ENCODE assay signal across 17 cellular contexts in genomic region chr11:60972182-60973030, GRCh38. TPM values are rescaled to one million over a fixed set of nuclear protein-coding genes. Genes with fewer than 3 reads are reported as not detected.
DNase-seq lines count a peak whose midpoint lies in the region; ATAC-seq and TF ChIP-seq lines count a peak whose summit lies in the region.
"Had no signal": no experiment of that assay in that cellular context is flagged by ENCODE, and none has a peak within 500 bp of the region (broad histone marks: within the 10 kb centered on the region; RNA-seq: fewer than 3 reads in every experiment).

No MANE protein-coding gene starts in this region.

- CTCF ChIA-PET in CD4-positive, alpha-beta T cell (lab: Charles Lee): interaction anchor here (1.4 to 2.5 kb wide), 3 partner anchors 22 to 215 kb away, joined by 5 to 16 read pairs (median 6); no protein-coding TSS in a partner anchor

- POLR2A ChIA-PET in CD4-positive, alpha-beta T cell (lab: Charles Lee): interaction anchor here (1.3 to 1.8 kb wide), 4 partner anchors 21 to 188 kb away, joined by 3 to 8 read pairs (median 4); partner anchors contain the start of gene VPS37C

- H3K4me3 ChIP-seq in colonic mucosa (peak overlapping the region; percentile 16), rectal smooth muscle tissue (ENCODE audit: low read length) (peak overlapping the region; percentile 47)
- H3K4me3 ChIP-seq: dorsolateral prefrontal cortex, K562, smooth muscle cell had no signal

- peaks cover 44% of the 10 kb centered on the region for H3K4me1 Mint-ChIP-seq in CD4-positive, alpha-beta T cell (ENCODE audit: low read depth)
- H3K4me1 Mint-ChIP-seq: WTC11 had no signal

- DNase-seq in CD4-positive, alpha-beta T cell: peak in 2 of 10 experiments; percentile 44 to 45
- DNase-seq in UCSD-AML1 (lab: John Stamatoyannopoulos, UW; ENCODE audit: unreplicated experiment) (peak; percentile 58), colonic mucosa (no peak), SHP77 treated with DMSO at 0.1 percent for 48 hours (lab: John Stamatoyannopoulos, UW) (no peak), SW480 (ENCODE audit: low spot score) (no peak)
- DNase-seq: AML-193, dorsolateral prefrontal cortex, NCI-H187 had no signal

- no peaks in the 10 kb centered on the region for H3K27me3 ChIP-seq in CD4-positive, alpha-beta T cell (ENCODE audit: control insufficient read depth, insufficient read depth, low read length)
- no peaks in the 10 kb centered on the region for H3K27me3 ChIP-seq in colonic mucosa
- H3K27me3 ChIP-seq in rectal smooth muscle tissue (ENCODE audit: control insufficient read depth, insufficient read depth, low read length): no peaks in the 10 kb centered on the region
- H3K27me3 ChIP-seq: dorsolateral prefrontal cortex, gastroesophageal sphincter had no signal

- peak overlapping the region; percentile 93 for H3K27ac ChIP-seq in CD4-positive, alpha-beta T cell (ENCODE audit: low read depth, low read length)
- H3K27ac ChIP-seq in colonic mucosa (peak overlapping the region; percentile 21), rectal smooth muscle tissue (ENCODE audit: low read depth, low read length) (no peak overlapping the region)
- H3K27ac ChIP-seq: dorsolateral prefrontal cortex, gastroesophageal sphincter, neutrophil had no signal

- H3K9ac ChIP-seq in colonic mucosa (ENCODE audit: low read depth in 2 of 2, low read length in 2 of 2) (peak overlapping the region in 1 of 2 donors; percentile 31), rectal smooth muscle tissue (ENCODE audit: low read length) (peak overlapping the region; percentile 42)

- intact Hi-C loops in CD4-positive, alpha-beta T cell (cut with DNase I, micrococcal nuclease): no loop called here
- intact Hi-C loops in colonic mucosa (cut with DNase I): no loop called here

- peak overlapping the region; percentile 90 for H3K4me3 Mint-ChIP-seq in CD4-positive, alpha-beta T cell
- H3K4me3 Mint-ChIP-seq: WTC11 had no signal

- H3K9me3 Mint-ChIP-seq in CD4-positive, alpha-beta T cell: no peaks in the 10 kb centered on the region

- H3K36me3 Mint-ChIP-seq in CD4-positive, alpha-beta T cell (ENCODE audit: low read depth): peaks cover 57% of the 10 kb centered on the region

- H3K4me1 ChIP-seq in colonic mucosa (no peaks in the 10 kb centered on the region), rectal smooth muscle tissue (ENCODE audit: control insufficient read depth, insufficient read depth, low read length) (no peaks in the 10 kb centered on the region)

- peak overlapping the region; percentile 94 for H3K27ac Mint-ChIP-seq in CD4-positive, alpha-beta T cell
- H3K27ac Mint-ChIP-seq: WTC11 had no signal

- no peaks in the 10 kb centered on the region for H3K27me3 Mint-ChIP-seq in CD4-positive, alpha-beta T cell

- ATAC-seq in CD4-positive, alpha-beta T cell (ENCODE audit: poor library complexity): peak; percentile 30
- ATAC-seq in HG02588 (IDR thresholded peaks at IDR 0.05; ENCODE audit: unreplicated experiment): no peak
- no peak for ATAC-seq in GM21526 (IDR thresholded peaks at IDR 0.05; ENCODE audit: low FRiP score, unreplicated experiment)
- ATAC-seq: gastroesophageal sphincter, K562, WTC11 had no signal

- no peaks in the 10 kb centered on the region for H3K9me3 ChIP-seq in CD4-positive, alpha-beta T cell (ENCODE audit: control insufficient read depth, low read length)
- no peaks in the 10 kb centered on the region for H3K9me3 ChIP-seq in colonic mucosa
- H3K9me3 ChIP-seq: gastroesophageal sphincter, neutrophil had no signal

- no peaks in the 10 kb centered on the region for H3K36me3 ChIP-seq in colonic mucosa
- H3K36me3 ChIP-seq in rectal smooth muscle tissue (ENCODE audit: control insufficient read depth, insufficient read depth, low read length): no peaks in the 10 kb centered on the region
- H3K36me3 ChIP-seq: gastroesophageal sphincter, neutrophil had no signal

- TF ChIP-seq CTCF in CD4-positive, alpha-beta T cell (IDR thresholded peaks at IDR 0.05): no peak
- TF ChIP-seq CTCF in colonic mucosa (IDR thresholded peaks at IDR 0.05): no peak

RNA-seq across cellular contexts. Expression of gene CD6, which starts 0.9 kb away (rescaled TPM):
- total RNA-seq in CD4-positive, alpha-beta T cell: 100 to 1,000 TPM; 814 to 827 TPM
- 1 to 10 TPM; 3.0 to 3.8 TPM for total RNA-seq in colonic mucosa
- total RNA-seq: SK-MEL-5 had no signal

RNA-seq across cellular contexts. Expression of gene SLC15A3, which starts 20.4 kb away (rescaled TPM):
- 10 to 100 TPM; 10.5 to 11.9 TPM for total RNA-seq in CD4-positive, alpha-beta T cell
- 10 to 100 TPM in 1 of 2 donors, 1 to 10 TPM in 1; 6.6 to 14.4 TPM for total RNA-seq in colonic mucosa

RNA-seq across cellular contexts. Expression of gene TMEM132A, which starts 48.1 kb away (rescaled TPM):
- not detected for total RNA-seq in CD4-positive, alpha-beta T cell
- 10 to 100 TPM; 12.3 to 20.7 TPM for total RNA-seq in colonic mucosa

RNA-seq across cellular contexts. Expression of gene TMEM109, which starts 58.4 kb away (rescaled TPM):
- total RNA-seq in CD4-positive, alpha-beta T cell: 10 to 100 TPM; 27.8 to 32.9 TPM
- total RNA-seq in colonic mucosa: 10 to 100 TPM; 35.0 to 53.4 TPM

Comparison
In these comparisons a context has a peak if more than half of its experiments do, and no peak if none do; other contexts are left out.
1. RNA of gene CD6, which starts 0.9 kb away (total RNA-seq): 814 to 827 TPM in CD4-positive, alpha-beta T cell; 3.0 to 3.8 TPM in colonic mucosa; every median in the first group is over 100 times any median in the second.
2. RNA of gene TMEM132A, which starts 48.1 kb away (total RNA-seq): 12.3 to 20.7 TPM in colonic mucosa; not detected in CD4-positive, alpha-beta T cell; every median in the first group is over 10 times any median in the second.